In the genomic region with DNA sequence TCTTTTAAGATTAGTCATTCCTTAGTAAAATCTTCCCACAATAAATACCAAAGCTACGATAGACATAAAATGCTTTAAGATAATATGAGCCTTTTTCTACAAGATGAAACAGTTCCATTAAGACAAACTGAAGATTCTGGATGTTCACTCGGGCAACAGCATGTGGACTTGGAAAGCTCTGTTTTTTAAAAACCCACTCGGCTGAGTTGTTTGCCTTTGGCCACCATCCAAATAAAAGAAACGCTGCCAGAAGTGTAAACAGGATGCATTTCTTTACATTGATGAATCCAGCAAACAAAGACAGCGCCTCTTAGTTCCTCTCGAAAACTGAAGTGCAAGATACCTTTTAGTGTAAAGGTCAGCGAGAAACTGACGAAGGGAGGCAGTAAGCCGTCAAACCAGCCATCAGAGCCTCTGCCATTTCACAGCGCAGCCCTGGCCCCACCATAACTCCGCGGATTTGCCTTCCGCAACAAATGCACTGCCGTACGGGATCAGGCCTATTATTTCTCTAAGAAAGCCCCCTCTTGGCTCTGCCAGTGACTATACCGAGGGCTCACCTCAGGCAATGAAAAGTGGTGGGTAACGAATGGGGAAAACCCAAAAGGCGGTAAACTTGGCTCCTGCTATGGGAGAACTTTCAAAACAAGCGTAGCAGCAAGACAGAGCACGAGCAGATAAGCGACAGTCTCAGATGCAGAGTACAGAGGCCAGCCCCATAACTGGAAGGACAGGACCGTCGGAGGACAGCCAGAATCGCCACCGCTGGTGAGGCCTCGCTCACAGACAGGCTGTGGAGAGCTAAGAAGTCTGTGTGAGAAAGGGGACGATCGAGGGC, we compare ENCODE assay signal across 9 cellular contexts. TPM values are rescaled to one million over a fixed set of nuclear protein-coding genes. Genes with fewer than 3 reads are reported as not detected.
A peak's percentile ranks its signal among the peaks of the same experiment; 100 is the strongest.
DNase-seq lines count a peak whose midpoint lies in the region; ATAC-seq and TF ChIP-seq lines count a peak whose summit lies in the region.
"Had no signal": no experiment of that assay in that cellular context is flagged by ENCODE, and none has a peak within 500 bp of the region (broad histone marks: within the 10 kb centered on the region; RNA-seq: fewer than 3 reads in every experiment).

No MANE protein-coding gene starts in this region.

- TF ChIP-seq CTCF in astrocyte of the spinal cord (IDR thresholded peaks at IDR 0.05; ENCODE audit: low read depth, low read length) = no peak

- no peaks in the 10 kb centered on the region for H3K9me3 Mint-ChIP-seq in activated naive CD8-positive, alpha-beta T cell treated with anti-CD3 and anti-CD28 coated beads, Interleukin-2, amount 50 U/mL, for 24 hours

- peaks cover 48% of the 10 kb centered on the region for H3K4me1 Mint-ChIP-seq in activated naive CD8-positive, alpha-beta T cell treated with anti-CD3 and anti-CD28 coated beads, Interleukin-2, amount 50 U/mL, for 24 hours

- DNase-seq in NCI-H2196 (lab: John Stamatoyannopoulos, UW; ENCODE audit: unreplicated experiment) (peak; percentile 33), NCI-H2196 treated with DMSO at 0.1 percent for 48 hours (lab: John Stamatoyannopoulos, UW; ENCODE audit: unreplicated experiment) (no peak), astrocyte of the spinal cord (ENCODE audit: low read depth, low spot score) (peak; percentile 53), islet precursor cell (peak; percentile 66)
- no peak for DNase-seq in activated naive CD8-positive, alpha-beta T cell treated with anti-CD3 and anti-CD28 coated beads, Interleukin-2, amount 50 U/mL, for 24 hours

- no peaks in the 10 kb centered on the region for H3K4me1 ChIP-seq in urinary bladder (ENCODE audit: insufficient read depth)

- WGBS in urinary bladder = 26% methylated on average over 28 of the region's 28 CpGs

- ATAC-seq in HG02571 (IDR thresholded peaks at IDR 0.05; ENCODE audit: unreplicated experiment) (no peak), HG03135 (IDR thresholded peaks at IDR 0.05; ENCODE audit: unreplicated experiment) (no peak)
- ATAC-seq in activated naive CD8-positive, alpha-beta T cell treated with anti-CD3 and anti-CD28 coated beads, Interleukin-2, amount 50 U/mL, for 24 hours = no peak

- H3K4me3 Mint-ChIP-seq in activated naive CD8-positive, alpha-beta T cell treated with anti-CD3 and anti-CD28 coated beads, Interleukin-2, amount 50 U/mL, for 24 hours = no peak overlapping the region

- no peaks in the 10 kb centered on the region for H3K27me3 Mint-ChIP-seq in activated naive CD8-positive, alpha-beta T cell treated with anti-CD3 and anti-CD28 coated beads, Interleukin-2, amount 50 U/mL, for 24 hours

- H3K36me3 ChIP-seq in urinary bladder (ENCODE audit: insufficient read depth) = no peaks in the 10 kb centered on the region
- H3K36me3 ChIP-seq: adrenal gland had no signal

- H3K4me3 ChIP-seq in astrocyte of the spinal cord (ENCODE audit: low read depth, low read length) = no peak overlapping the region
- peak overlapping the region; percentile 6 for H3K4me3 ChIP-seq in urinary bladder (ENCODE audit: low read depth, low read length)
- H3K4me3 ChIP-seq: adrenal gland had no signal

- H3K36me3 Mint-ChIP-seq in activated naive CD8-positive, alpha-beta T cell treated with anti-CD3 and anti-CD28 coated beads, Interleukin-2, amount 50 U/mL, for 24 hours (ENCODE audit: low read depth) = peaks cover 1% of the 10 kb centered on the region

- in situ Hi-C loops in astrocyte of the spinal cord (cut with HindIII; ENCODE audit: low sequenced_read_pairs) = no loop called here

- H3K27ac ChIP-seq in urinary bladder (ENCODE audit: low read depth) = no peak overlapping the region

- H3K27ac Mint-ChIP-seq in activated naive CD8-positive, alpha-beta T cell treated with anti-CD3 and anti-CD28 coated beads, Interleukin-2, amount 50 U/mL, for 24 hours = no peak overlapping the region

RNA-seq across cellular contexts. Expression of a gene that starts 41.4 kb away (rescaled TPM):
- total RNA-seq in urinary bladder = 22.1 TPM
- 62.6 TPM for polyA plus RNA-seq in urinary bladder

Comparison
In these comparisons a context has a peak if more than half of its experiments do, and no peak if none do; other contexts are left out.
1. DNase-seq: peak in NCI-H2196 (single experiment), astrocyte of the spinal cord (single experiment) and islet precursor cell (single experiment); none in NCI-H2196 treated with DMSO at 0.1 percent for 48 hours (single experiment) and activated naive CD8-positive, alpha-beta T cell treated with anti-CD3 and anti-CD28 coated beads, Interleukin-2, amount 50 U/mL, for 24 hours (single experiment).